ENCODE assay signal across 8 cellular contexts in genomic region chr21:33403128-33403785, GRCh38. TPM values are rescaled to one million over a fixed set of nuclear protein-coding genes. Genes with fewer than 3 reads are reported as not detected.
DNase-seq lines count a peak whose midpoint lies in the region; ATAC-seq and TF ChIP-seq lines count a peak whose summit lies in the region.

Gene IFNGR2, plus strand, starts transcription at chr21:33403413. Its CDS starts 131 bp downstream, at chr21:33403544.

- H3K4me3 Mint-ChIP-seq in IgD-negative memory B cell, result peak within 1 kb of the TSS; percentile 93 to 99 (median 96)
- peak within 1 kb of the TSS; percentile 90 for H3K4me3 Mint-ChIP-seq in activated CD4-positive, alpha-beta memory T cell treated with anti-CD3 and anti-CD28 coated beads for 36 hours
- peak within 1 kb of the TSS; percentile 97 for H3K4me3 Mint-ChIP-seq in endothelial cell (ENCODE audit: unreplicated experiment)
- H3K4me3 Mint-ChIP-seq in mesothelial cell of epicardium, result peak within 1 kb of the TSS; percentile 96

- TF ChIP-seq POLR2A in suprapubic skin (IDR thresholded peaks at IDR 0.05), result peak in 1 of 2 donors; percentile 74

- H3K36me3 ChIP-seq in suprapubic skin, result no peaks in the 10 kb centered on the region

- no peak for TF ChIP-seq EP300 in suprapubic skin (IDR thresholded peaks at IDR 0.05)

- TF ChIP-seq CTCF in endothelial cell (IDR thresholded peaks at IDR 0.05; ENCODE audit: unreplicated experiment) (no peak), mesothelial cell of epicardium (IDR thresholded peaks at IDR 0.05; ENCODE audit: unreplicated experiment) (no peak), suprapubic skin (IDR thresholded peaks at IDR 0.05) (no peak)

- peaks cover 27 to 38% (median 38%) of the 10 kb centered on the region in 3 donors for H3K4me1 Mint-ChIP-seq in IgD-negative memory B cell
- peaks cover 35% of the 10 kb centered on the region for H3K4me1 Mint-ChIP-seq in activated CD4-positive, alpha-beta memory T cell treated with anti-CD3 and anti-CD28 coated beads for 36 hours (ENCODE audit: low read depth)
- H3K4me1 Mint-ChIP-seq in endothelial cell (ENCODE audit: unreplicated experiment), result peaks cover 6% of the 10 kb centered on the region
- H3K4me1 Mint-ChIP-seq in mesothelial cell of epicardium, result peaks cover 21% of the 10 kb centered on the region

- H3K9me3 ChIP-seq in suprapubic skin, result no peaks in the 10 kb centered on the region

- peaks cover 54% of the 10 kb centered on the region for H3K4me1 ChIP-seq in suprapubic skin

- H3K4me3 ChIP-seq in suprapubic skin, result peak within 1 kb of the TSS; percentile 96

- H3K27ac ChIP-seq in suprapubic skin, result peak within 1 kb of the TSS; percentile 99

- no peaks in the 10 kb centered on the region for H3K27me3 ChIP-seq in suprapubic skin

- CTCF ChIA-PET in activated CD4-positive, alpha-beta memory T cell treated with anti-CD3 and anti-CD28 coated beads for 36 hours (lab: Charles Lee), result no interaction called here

- H3K36me3 Mint-ChIP-seq in IgD-negative memory B cell (no peaks in the 10 kb centered on the region), endothelial cell (ENCODE audit: low read depth, unreplicated experiment) (peaks cover 3% of the 10 kb centered on the region), mesothelial cell of epicardium (no peaks in the 10 kb centered on the region)
- H3K36me3 Mint-ChIP-seq in activated CD4-positive, alpha-beta memory T cell treated with anti-CD3 and anti-CD28 coated beads for 36 hours, result peaks cover 8% of the 10 kb centered on the region

- WGBS in suprapubic skin, result 0% methylated on average over 4 of the region's 89 CpGs

- H3K27me3 Mint-ChIP-seq in IgD-negative memory B cell (no peaks in the 10 kb centered on the region), endothelial cell (ENCODE audit: unreplicated experiment) (peaks cover 7% of the 10 kb centered on the region), mesothelial cell of epicardium (ENCODE audit: low read depth) (no peaks in the 10 kb centered on the region)
- peaks cover 16% of the 10 kb centered on the region for H3K27me3 Mint-ChIP-seq in activated CD4-positive, alpha-beta memory T cell treated with anti-CD3 and anti-CD28 coated beads for 36 hours

- H3K27ac Mint-ChIP-seq in IgD-negative memory B cell (peak within 1 kb of the TSS; percentile 90 to 95 (median 92)), endothelial cell (ENCODE audit: unreplicated experiment) (peak within 1 kb of the TSS; percentile 86), mesothelial cell of epicardium (peak within 1 kb of the TSS; percentile 98)
- H3K27ac Mint-ChIP-seq in activated CD4-positive, alpha-beta memory T cell treated with anti-CD3 and anti-CD28 coated beads for 36 hours, result peak within 1 kb of the TSS; percentile 81

- DNase-seq in NCI-H748 (lab: John Stamatoyannopoulos, UW; ENCODE audit: unreplicated experiment), result peak; percentile 43
- no peak for DNase-seq in NCI-H748 treated with DMSO at 0.1 percent for 48 hours (lab: John Stamatoyannopoulos, UW)
- DNase-seq in activated CD4-positive, alpha-beta memory T cell treated with anti-CD3 and anti-CD28 coated beads for 36 hours, result peak; percentile 40
- peak; percentile 36 for DNase-seq in endothelial cell (ENCODE audit: low spot score)
- DNase-seq in mesothelial cell of epicardium (ENCODE audit: low spot score in 2 of 2, unreplicated experiment in 2 of 2), result peak; percentile 32 to 59
- DNase-seq in suprapubic skin (ENCODE audit: low spot score in 2 of 2), result peak in 1 of 2 donors; percentile 76

- intact Hi-C loops in activated CD4-positive, alpha-beta memory T cell treated with anti-CD3 and anti-CD28 coated beads for 36 hours (cut with micrococcal nuclease), result no loop called here

- no peak for ATAC-seq in HG02623 (IDR thresholded peaks at IDR 0.05; ENCODE audit: unreplicated experiment)

- POLR2A ChIA-PET in activated CD4-positive, alpha-beta memory T cell treated with anti-CD3 and anti-CD28 coated beads for 36 hours (lab: Charles Lee), result interaction anchor here (1.4 kb wide), 1 partner anchor 42 kb away, joined by 3 read pairs; no protein-coding TSS in a partner anchor

- H3K9me3 Mint-ChIP-seq in IgD-negative memory B cell, result no peaks in the 10 kb centered on the region
- no peaks in the 10 kb centered on the region for H3K9me3 Mint-ChIP-seq in activated CD4-positive, alpha-beta memory T cell treated with anti-CD3 and anti-CD28 coated beads for 36 hours
- H3K9me3 Mint-ChIP-seq in endothelial cell (ENCODE audit: unreplicated experiment), result no peaks in the 10 kb centered on the region
- no peaks in the 10 kb centered on the region for H3K9me3 Mint-ChIP-seq in mesothelial cell of epicardium

RNA-seq across cellular contexts. Expression of gene IFNGR2, which starts in this region (rescaled TPM):
- polyA plus RNA-seq in IgD-negative memory B cell, result 131 TPM
- 10 to 100 TPM; 14.3 to 17.0 TPM for total RNA-seq in activated CD4-positive, alpha-beta memory T cell treated with anti-CD3 and anti-CD28 coated beads for 36 hours
- 32.1 TPM for total RNA-seq in endothelial cell (ENCODE audit: unreplicated experiment)
- total RNA-seq in mesothelial cell of epicardium, result 57.9 to 63.4 TPM (median 59.6 TPM) in 3 replicates
- total RNA-seq in suprapubic skin, result 10 to 100 TPM; 47.0 to 75.5 (median 61.0) TPM
